28 cellular contexts compared by ENCODE assay signal in the genomic region with DNA sequence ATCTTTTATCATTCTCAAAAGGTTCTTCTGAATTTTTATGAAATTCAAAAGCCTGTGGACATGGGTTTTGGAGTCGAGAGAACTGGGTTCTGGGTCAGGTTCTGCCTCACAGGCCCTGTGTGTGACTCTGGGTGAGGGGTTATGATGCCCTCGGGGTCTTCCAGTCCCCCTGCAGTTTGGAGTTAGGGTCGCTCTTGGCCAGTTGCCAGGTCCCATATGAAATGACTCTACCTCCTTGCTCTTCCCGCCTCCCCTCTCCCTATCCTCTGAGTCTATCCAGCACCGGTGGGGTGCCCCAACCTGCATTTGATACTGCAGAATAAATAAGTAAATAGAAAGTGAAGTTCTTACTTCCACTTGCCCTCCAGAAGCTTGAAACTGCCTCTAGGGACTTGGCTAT.
"Had no signal": no experiment of that assay in that cellular context is flagged by ENCODE, and none has a peak within 500 bp of the region (broad histone marks: within the 10 kb centered on the region; RNA-seq: fewer than 3 reads in every experiment).

No MANE protein-coding gene starts in this region.

- H3K27me3 ChIP-seq: pancreas, right atrium auricular region, right lobe of liver, sigmoid colon, suprapubic skin, testis, transverse colon, upper lobe of left lung, vagina had no signal

- FAIRE-seq: pancreas, small intestine, urothelium cell line had no signal

- H3K36me3 ChIP-seq: neutrophil, pancreas, prostate gland, right atrium auricular region, right lobe of liver, sigmoid colon, suprapubic skin, tibial artery, transverse colon, upper lobe of left lung, vagina had no signal

- H3K9me3 ChIP-seq: neutrophil, pancreas, prostate gland, right atrium auricular region, right lobe of liver, sigmoid colon, suprapubic skin, testis, tibial artery, transverse colon, upper lobe of left lung, vagina had no signal

- DNase-seq: naive thymus-derived CD4-positive, alpha-beta T cell; natural killer cell; nephron progenitor cell; nucleus accumbens; retina; right lobe of liver; sigmoid colon; small intestine; stimulated activated CD4-positive, alpha-beta T cell treated with anti-CD3 and anti-CD28 coated beads, Interleukin-15, amount 100 ng/mL, for 24 hours; stimulated activated CD4-positive, alpha-beta T cell treated with anti-CD3 and anti-CD28 coated beads, Interleukin-2, amount 100 ng/mL, for 24 hours; stimulated activated CD4-positive, alpha-beta T cell treated with anti-CD3 and anti-CD28 coated beads, Interleukin-2, amount 100 ng/mL, for 48 hours; stimulated activated CD4-positive, alpha-beta T cell treated with anti-CD3 and anti-CD28 coated beads, Interleukin-4, amount 100 ng/mL, for 24 hours; stimulated activated naive CD4-positive, alpha-beta T cell; stimulated activated naive CD8-positive, alpha-beta T cell treated with anti-CD3 and anti-CD28 coated beads, Interleukin-15, amount 100 ng/mL, for 72 hours; stimulated activated naive CD8-positive, alpha-beta T cell treated with anti-CD3 and anti-CD28 coated beads, Interleukin-15, Interleukin-2, amounts not matched to agents 100 U/mL and 50 U/mL, for 24 hours; substantia nigra; testis; tibial artery; transverse colon; upper lobe of left lung had no signal

- H3K4me3 ChIP-seq: pancreas, prostate gland, right atrium auricular region, right lobe of liver, sigmoid colon, suprapubic skin, testis, tibial artery, transverse colon, upper lobe of left lung, vagina had no signal

- H3K4me1 ChIP-seq: prostate gland had no signal

- H3K27ac ChIP-seq: neutrophil, pancreas, prostate gland, right atrium auricular region, right lobe of liver, sigmoid colon, suprapubic skin, testis, tibial artery, transverse colon, upper lobe of left lung, vagina had no signal

- ATAC-seq: naive thymus-derived CD4-positive, alpha-beta T cell; natural killer cell; pancreas; right lobe of liver; stimulated activated memory B cell treated with anti-CD40 and anti-IgM and Interleukin-4, amounts not matched to agents 10 μg/mL and 1 μg/mL and 100 μg/mL, for 72 hours; stimulated activated naive CD8-positive, alpha-beta T cell treated with anti-CD3 and anti-CD28 coated beads, Interleukin-15, amount 100 ng/mL, for 72 hours; stimulated activated naive CD8-positive, alpha-beta T cell treated with anti-CD3 and anti-CD28 coated beads, Interleukin-15, Interleukin-2, amounts not matched to agents 100 U/mL and 50 U/mL, for 24 hours had no signal
